In genomic region chr19:56142087-56142787, GRCh38 we compare ENCODE assay signal across 8 cellular contexts. TPM values are rescaled to one million over a fixed set of nuclear protein-coding genes. Genes with fewer than 3 reads are reported as not detected.
DNase-seq lines count a peak whose midpoint lies in the region; ATAC-seq lines count a peak whose summit lies in the region.

No MANE protein-coding gene starts in this region.

- H3K23ac ChIP-seq in neuronal stem cell (ENCODE audit: low read depth, low read length, poor library complexity) = no peak overlapping the region

- H2BK120ac ChIP-seq in neuronal stem cell (ENCODE audit: low read depth, low read length) = no peak overlapping the region

- DNase-seq in DMS53 (lab: John Stamatoyannopoulos, UW) (peak; percentile 91), NCI-H2196 (lab: John Stamatoyannopoulos, UW; ENCODE audit: unreplicated experiment) (peak; percentile 58), neuronal stem cell (ENCODE audit: low spot score) (no peak), UCSD-AML1 (lab: John Stamatoyannopoulos, UW; ENCODE audit: unreplicated experiment) (no peak)
- no peak for DNase-seq in effector memory CD8-positive, alpha-beta T cell

- H2AK5ac ChIP-seq in neuronal stem cell (ENCODE audit: low read depth, low read length) = peak overlapping the region; percentile 9

- peaks cover 5% of the 10 kb centered on the region for H3K79me1 ChIP-seq in neuronal stem cell (ENCODE audit: low read depth, low read length)

- H3K36me3 Mint-ChIP-seq in effector memory CD8-positive, alpha-beta T cell (ENCODE audit: insufficient read depth) = peaks cover 17% of the 10 kb centered on the region

- peaks cover 10 to 18% of the 10 kb centered on the region in 2 donors for H3K4me1 ChIP-seq in neuronal stem cell (ENCODE audit: control insufficient read depth in 2 of 2, insufficient read depth in 1 of 2, low read depth in 1 of 2, low read length in 2 of 2)

- H3K27ac ChIP-seq in neuronal stem cell (replicated peaks; ENCODE audit: low read length) = no peak overlapping the region

- peak overlapping the region; percentile 50 to 85 for H3K4me3 ChIP-seq in neuronal stem cell (ENCODE audit: low read length in 2 of 2)

- H3K14ac ChIP-seq in neuronal stem cell (ENCODE audit: low read length) = no peak overlapping the region

- H3K4me3 Mint-ChIP-seq in effector memory CD8-positive, alpha-beta T cell = peak overlapping the region; percentile 90

- H3K9ac ChIP-seq in neuronal stem cell (ENCODE audit: low read depth, low read length, poor library complexity) = no peak overlapping the region

- H3K27ac Mint-ChIP-seq in effector memory CD8-positive, alpha-beta T cell = peak overlapping the region; percentile 91 to 94

- no peak overlapping the region for H2AFZ ChIP-seq in neuronal stem cell (ENCODE audit: low read length)

- ATAC-seq in effector memory CD8-positive, alpha-beta T cell (replicated peaks) = no peak
- ATAC-seq in HG03432 (IDR thresholded peaks at IDR 0.05; ENCODE audit: unreplicated experiment) (no peak), GM19351 (IDR thresholded peaks at IDR 0.05; ENCODE audit: unreplicated experiment) (no peak), HG02970 (IDR thresholded peaks at IDR 0.05; ENCODE audit: low FRiP score, unreplicated experiment) (no peak)

- no peaks in the 10 kb centered on the region for H3K9me3 Mint-ChIP-seq in effector memory CD8-positive, alpha-beta T cell

- peak overlapping the region; percentile 63 for H3K4me2 ChIP-seq in neuronal stem cell (ENCODE audit: insufficient read depth, low read length, poor library complexity, severe bottlenecking)

- peaks cover 26 to 31% of the 10 kb centered on the region in 2 donors for H3K4me1 Mint-ChIP-seq in effector memory CD8-positive, alpha-beta T cell (ENCODE audit: low read depth in 2 of 2)

- no peak overlapping the region for H3K4ac ChIP-seq in neuronal stem cell (ENCODE audit: low read length)

- no peak overlapping the region for H2BK12ac ChIP-seq in neuronal stem cell (ENCODE audit: low read length)

- no peak overlapping the region for H4K91ac ChIP-seq in neuronal stem cell (ENCODE audit: low read depth, low read length, poor library complexity)

- H4K8ac ChIP-seq in neuronal stem cell (ENCODE audit: low read depth, low read length) = no peak overlapping the region

- no CpG with 5 or more reads among the region's 17 CpGs for WGBS in neuronal stem cell (ENCODE audit: extremely low coverage in 2 of 2, insufficient read length in 2 of 2, insufficient replicate concordance in 1 of 2), 2 donors

- peaks cover 9 to 22% of the 10 kb centered on the region in 2 donors for H3K36me3 ChIP-seq in neuronal stem cell (replicated peaks in 1 of 2; ENCODE audit: control insufficient read depth in 2 of 2, insufficient read depth in 2 of 2, low read length in 2 of 2)

- H2BK15ac ChIP-seq in neuronal stem cell (ENCODE audit: low read length) = no peak overlapping the region

- no peaks in the 10 kb centered on the region for H3K27me3 Mint-ChIP-seq in effector memory CD8-positive, alpha-beta T cell

- H3K27me3 ChIP-seq in neuronal stem cell (ENCODE audit: control insufficient read depth in 3 of 3, insufficient read depth in 3 of 3, low read depth in 1 of 3, low read length in 3 of 3) = no peaks in the 10 kb centered on the region

- no peaks in the 10 kb centered on the region for H3K9me3 ChIP-seq in neuronal stem cell (replicated peaks in 1 of 2; ENCODE audit: control insufficient read depth in 2 of 2, insufficient read depth in 1 of 2, low read depth in 1 of 2, low read length in 2 of 2)

- no peak overlapping the region for H3K18ac ChIP-seq in neuronal stem cell (ENCODE audit: low read length)

- H2BK5ac ChIP-seq in neuronal stem cell (ENCODE audit: low read length) = no peak overlapping the region

RNA-seq across cellular contexts. Expression of gene ZNF444, which starts 1.1 kb away (rescaled TPM):
- polyA plus RNA-seq in neuronal stem cell (2013, experiment 1 of 2) = 37.6 TPM
- polyA plus RNA-seq in neuronal stem cell (2013, experiment 2 of 2) = 37.2 TPM

RNA-seq across cellular contexts. Expression of gene ZNF787, which starts 21.1 kb away (rescaled TPM):
- 37.4 TPM for polyA plus RNA-seq in neuronal stem cell (2013, experiment 1 of 2)
- 36.2 TPM for polyA plus RNA-seq in neuronal stem cell (2013, experiment 2 of 2)

RNA-seq across cellular contexts. Expression of gene GALP, which starts 33.6 kb away (rescaled TPM):
- polyA plus RNA-seq in neuronal stem cell (2013, experiment 1 of 2) = 6.7 TPM
- polyA plus RNA-seq in neuronal stem cell (2013, experiment 2 of 2) = 19.4 TPM

RNA-seq across cellular contexts. Expression of gene ZSCAN5B, which starts 55.3 kb away (rescaled TPM):
- 0.06 TPM for polyA plus RNA-seq in neuronal stem cell (2013, experiment 1 of 2)
- 0.08 TPM for polyA plus RNA-seq in neuronal stem cell (2013, experiment 2 of 2)

RNA-seq across cellular contexts. Expression of gene ZSCAN5C, which starts 59.8 kb away (rescaled TPM):
- not detected for polyA plus RNA-seq in neuronal stem cell (2013, experiment 1 of 2)
- polyA plus RNA-seq in neuronal stem cell (2013, experiment 2 of 2) = 0.03 TPM

Comparison
In these comparisons a context has a peak if more than half of its experiments do, and no peak if none do; other contexts are left out.
1. DNase-seq: peak in DMS53 (single experiment) and NCI-H2196 (single experiment); none in effector memory CD8-positive, alpha-beta T cell (0 of 3), neuronal stem cell (single experiment) and UCSD-AML1 (single experiment).